ENCODE assay signal across 10 cellular contexts in the genomic region with DNA sequence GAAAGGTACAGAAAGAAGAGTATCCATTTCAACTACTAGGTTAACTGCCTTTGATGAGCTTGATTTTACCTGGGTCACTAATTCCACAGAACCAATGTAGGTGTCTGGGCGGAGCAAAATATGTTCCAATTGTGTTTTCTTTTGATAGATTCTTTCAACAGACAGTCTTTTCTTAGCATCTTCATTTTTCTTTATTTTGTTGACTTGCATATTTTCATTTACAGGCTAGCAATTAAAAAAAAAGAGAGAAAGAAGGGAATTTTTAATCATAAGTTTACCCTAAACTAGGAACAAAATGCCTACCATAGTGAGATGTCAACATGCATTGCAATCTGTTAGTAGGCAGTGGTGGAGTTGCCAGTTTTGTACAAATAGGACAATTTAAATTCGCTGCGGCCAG. TPM values are rescaled to one million over a fixed set of nuclear protein-coding genes. Genes with fewer than 3 reads are reported as not detected.
DNase-seq lines count a peak whose midpoint lies in the region; ATAC-seq and TF ChIP-seq lines count a peak whose summit lies in the region.
"Had no signal": no experiment of that assay in that cellular context is flagged by ENCODE, and none has a peak within 500 bp of the region (broad histone marks: within the 10 kb centered on the region; RNA-seq: fewer than 3 reads in every experiment).

No MANE protein-coding gene starts in this region.

- TF ChIP-seq POLR2A in erythroblast (IDR thresholded peaks at IDR 0.05; ENCODE audit: low read length): no peak

- H3K36me3 ChIP-seq in SJCRH30: peaks cover 51% of the 10 kb centered on the region

- no peaks in the 10 kb centered on the region for H3K9me3 ChIP-seq in SJCRH30 (replicated peaks)

- H3K9me3 Mint-ChIP-seq in activated CD8-positive, alpha-beta memory T cell treated with anti-CD3 and anti-CD28 coated beads, Interleukin-2, amount 10 ng/mL, durations not matched to agents 7 days and 5 days (ENCODE audit: low read depth): no peaks in the 10 kb centered on the region

- H3K4me1 Mint-ChIP-seq in activated CD8-positive, alpha-beta memory T cell treated with anti-CD3 and anti-CD28 coated beads, Interleukin-2, amount 10 ng/mL, durations not matched to agents 7 days and 5 days: peaks cover 32% of the 10 kb centered on the region

- ATAC-seq in activated CD8-positive, alpha-beta memory T cell treated with anti-CD3 and anti-CD28 coated beads, Interleukin-2, amount 10 ng/mL, durations not matched to agents 7 days and 5 days: no peak
- ATAC-seq in GM18907 (IDR thresholded peaks at IDR 0.05; ENCODE audit: unreplicated experiment): no peak
- ATAC-seq: Right ventricle myocardium inferior had no signal

- H3K27me3 ChIP-seq in SJCRH30: no peaks in the 10 kb centered on the region

- H3K4me3 ChIP-seq in SJCRH30 (peak overlapping the region; percentile 96), skeletal muscle cell (ENCODE audit: low read depth, low read length) (peak overlapping the region; percentile 82)

- H3K27ac ChIP-seq in SJCRH30: peak overlapping the region; percentile 95

- no peak for DNase-seq in activated CD8-positive, alpha-beta memory T cell treated with anti-CD3 and anti-CD28 coated beads, Interleukin-2, amount 10 ng/mL, durations not matched to agents 7 days and 5 days
- DNase-seq in activated CD8-positive, alpha-beta memory T cell treated with anti-CD3 and anti-CD28 coated beads, Interleukin-2, amount 50 U/mL, for 4 hours: no peak
- DNase-seq in SJCRH30 (no peak), erythroblast (lab: John Stamatoyannopoulos, UW) (peak; percentile 25 to 48), skeletal muscle cell (ENCODE audit: low read depth) (no peak), NCI-H1105 treated with DMSO at 0.1 percent for 48 hours (lab: John Stamatoyannopoulos, UW) (no peak), GDM1 (lab: John Stamatoyannopoulos, UW) (no peak)
- DNase-seq: occipital lobe had no signal

- H3K36me3 Mint-ChIP-seq in activated CD8-positive, alpha-beta memory T cell treated with anti-CD3 and anti-CD28 coated beads, Interleukin-2, amount 10 ng/mL, durations not matched to agents 7 days and 5 days: peaks cover 43% of the 10 kb centered on the region

- CTCF ChIA-PET in activated CD8-positive, alpha-beta memory T cell treated with anti-CD3 and anti-CD28 coated beads, Interleukin-2, amount 10 ng/mL, durations not matched to agents 7 days and 5 days (lab: Charles Lee): interaction anchor here (0.7 to 8.7 kb wide), 16 partner anchors 10 to 147 kb away, joined by 3 to 78 read pairs (median 10); a partner anchor contains a TSS

- peaks cover 4% of the 10 kb centered on the region for H3K27me3 Mint-ChIP-seq in activated CD8-positive, alpha-beta memory T cell treated with anti-CD3 and anti-CD28 coated beads, Interleukin-2, amount 10 ng/mL, durations not matched to agents 7 days and 5 days

- H3K4me3 Mint-ChIP-seq in activated CD8-positive, alpha-beta memory T cell treated with anti-CD3 and anti-CD28 coated beads, Interleukin-2, amount 10 ng/mL, durations not matched to agents 7 days and 5 days: peak overlapping the region; percentile 89

- peak overlapping the region; percentile 95 for H3K27ac Mint-ChIP-seq in activated CD8-positive, alpha-beta memory T cell treated with anti-CD3 and anti-CD28 coated beads, Interleukin-2, amount 10 ng/mL, durations not matched to agents 7 days and 5 days

- H3K4me1 ChIP-seq in SJCRH30: peaks cover 32% of the 10 kb centered on the region

RNA-seq across cellular contexts. Expression of a gene that starts 1.0 kb away (rescaled TPM):
- 100 to 1,000 TPM; 310 to 347 TPM for total RNA-seq in activated CD8-positive, alpha-beta memory T cell treated with anti-CD3 and anti-CD28 coated beads, Interleukin-2, amount 10 ng/mL, durations not matched to agents 7 days and 5 days
- 524 and 583 TPM in 2 replicates for total RNA-seq in SJCRH30 (2014; rRNA removed; shearing (Covaris generic))

RNA-seq across cellular contexts. Expression of a gene that starts 26.6 kb away (rescaled TPM):
- total RNA-seq in activated CD8-positive, alpha-beta memory T cell treated with anti-CD3 and anti-CD28 coated beads, Interleukin-2, amount 10 ng/mL, durations not matched to agents 7 days and 5 days: 1 to 10 TPM; 3.4 to 5.9 TPM
- 1.7 and 2.3 TPM in 2 replicates for total RNA-seq in SJCRH30 (2014; rRNA removed; shearing (Covaris generic))

RNA-seq across cellular contexts. Expression of a gene that starts 52.1 kb away (rescaled TPM):
- total RNA-seq in activated CD8-positive, alpha-beta memory T cell treated with anti-CD3 and anti-CD28 coated beads, Interleukin-2, amount 10 ng/mL, durations not matched to agents 7 days and 5 days: not detected
- not detected in 2 replicates for total RNA-seq in SJCRH30 (2014; rRNA removed; shearing (Covaris generic))

Comparison
In these comparisons a context has a peak if more than half of its experiments do, and no peak if none do; other contexts are left out.
1. DNase-seq: peak in erythroblast (2 of 2); none in activated CD8-positive, alpha-beta memory T cell treated with anti-CD3 and anti-CD28 coated beads, Interleukin-2, amount 10 ng/mL, durations not matched to agents 7 days and 5 days (single experiment), activated CD8-positive, alpha-beta memory T cell treated with anti-CD3 and anti-CD28 coated beads, Interleukin-2, amount 50 U/mL, for 4 hours (single experiment), SJCRH30 (0 of 2), skeletal muscle cell (single experiment), NCI-H1105 treated with DMSO at 0.1 percent for 48 hours (single experiment) and GDM1 (single experiment).